11 cellular contexts compared by ENCODE assay signal in the genomic region with DNA sequence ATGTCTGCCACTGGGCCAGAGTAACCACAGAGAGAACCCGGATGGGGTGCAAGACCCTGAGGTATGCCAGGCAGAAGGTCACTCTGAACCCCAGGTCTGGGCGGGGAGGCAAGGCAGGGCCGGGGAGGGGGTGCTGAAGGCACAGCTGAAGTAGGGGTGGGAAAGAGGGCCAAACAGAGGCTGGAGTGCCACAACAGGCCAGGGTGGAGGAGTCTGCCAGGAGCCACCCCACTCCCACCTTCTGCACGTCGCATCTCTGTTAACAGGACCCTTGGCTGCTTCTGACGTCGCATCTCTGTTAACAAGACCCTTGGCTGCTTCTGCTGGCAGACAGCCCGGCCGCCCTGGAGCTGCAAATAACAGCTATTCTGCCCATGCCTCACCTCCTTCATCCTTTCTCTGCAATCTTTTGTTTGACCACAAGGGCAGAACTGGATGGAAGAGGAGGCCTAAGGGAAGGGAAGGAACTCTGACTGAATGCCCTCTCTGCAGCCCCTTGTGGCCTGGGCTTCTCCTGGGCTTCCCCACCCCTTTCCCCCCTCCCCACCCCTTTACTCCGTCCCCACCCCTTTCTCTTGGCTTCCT. TPM values are rescaled to one million over a fixed set of nuclear protein-coding genes. Genes with fewer than 3 reads are reported as not detected.
DNase-seq lines count a peak whose midpoint lies in the region; ATAC-seq and TF ChIP-seq lines count a peak whose summit lies in the region.
"Had no signal": no experiment of that assay in that cellular context is flagged by ENCODE, and none has a peak within 500 bp of the region (broad histone marks: within the 10 kb centered on the region; RNA-seq: fewer than 3 reads in every experiment).

No MANE protein-coding gene starts in this region.

- TF ChIP-seq CTCF in NB4 (IDR thresholded peaks at IDR 0.05; ENCODE audit: low read depth, low read length) (no peak), neural crest cell (conservative IDR thresholded peaks at IDR 0.05) (peak; percentile 52)

- H3K4me3 ChIP-seq in NB4 (ENCODE audit: low read depth, low read length) = no peak overlapping the region

- no peak for ATAC-seq in GM21528 (IDR thresholded peaks at IDR 0.05; ENCODE audit: low FRiP score, unreplicated experiment)
- no peak for ATAC-seq in stimulated activated naive B cell treated with anti-CD40 and anti-IgM and Interleukin-4, amounts not matched to agents 10 μg/mL and 1 μg/mL and 100 μg/mL, for 72 hours (replicated peaks)
- ATAC-seq: left lobe of liver had no signal

- no peaks in the 10 kb centered on the region for H3K36me3 Mint-ChIP-seq in neural crest cell (ENCODE audit: low read depth)
- no peaks in the 10 kb centered on the region for H3K36me3 Mint-ChIP-seq in stimulated activated naive B cell treated with anti-CD40 and anti-IgM and Interleukin-4, amounts not matched to agents 10 μg/mL and 1 μg/mL and 100 μg/mL, for 72 hours

- no peak overlapping the region for H3K4me3 Mint-ChIP-seq in neural crest cell
- H3K4me3 Mint-ChIP-seq in stimulated activated naive B cell treated with anti-CD40 and anti-IgM and Interleukin-4, amounts not matched to agents 10 μg/mL and 1 μg/mL and 100 μg/mL, for 72 hours = no peak overlapping the region
- H3K4me3 Mint-ChIP-seq: activated CD4-positive, alpha-beta T cell treated with anti-CD3 and anti-CD28 coated beads, Interleukin-2, amount 10 ng/mL, durations not matched to agents 7 days and 5 days; central memory CD8-positive, alpha-beta T cell had no signal

- H3K27me3 Mint-ChIP-seq in neural crest cell (ENCODE audit: low read depth) = no peaks in the 10 kb centered on the region
- peaks cover 17 to 19% of the 10 kb centered on the region in 2 donors for H3K27me3 Mint-ChIP-seq in stimulated activated naive B cell treated with anti-CD40 and anti-IgM and Interleukin-4, amounts not matched to agents 10 μg/mL and 1 μg/mL and 100 μg/mL, for 72 hours

- peak overlapping the region; percentile 62 for H3K27ac Mint-ChIP-seq in neural crest cell (ENCODE audit: unreplicated experiment)
- H3K27ac Mint-ChIP-seq in stimulated activated naive B cell treated with anti-CD40 and anti-IgM and Interleukin-4, amounts not matched to agents 10 μg/mL and 1 μg/mL and 100 μg/mL, for 72 hours = no peak overlapping the region
- H3K27ac Mint-ChIP-seq: activated CD4-positive, alpha-beta T cell treated with anti-CD3 and anti-CD28 coated beads, Interleukin-2, amount 10 ng/mL, durations not matched to agents 7 days and 5 days had no signal

- no peak for TF ChIP-seq POLR2A in NB4 (IDR thresholded peaks at IDR 0.05; ENCODE audit: extremely low read depth, insufficient read length)

- H3K4me1 Mint-ChIP-seq in neural crest cell = peaks cover 29% of the 10 kb centered on the region
- H3K4me1 Mint-ChIP-seq in stimulated activated naive B cell treated with anti-CD40 and anti-IgM and Interleukin-4, amounts not matched to agents 10 μg/mL and 1 μg/mL and 100 μg/mL, for 72 hours = peaks cover 0 to 2% of the 10 kb centered on the region in 2 donors
- H3K4me1 Mint-ChIP-seq: activated CD4-positive, alpha-beta T cell treated with anti-CD3 and anti-CD28 coated beads, Interleukin-2, amount 10 ng/mL, durations not matched to agents 7 days and 5 days; central memory CD8-positive, alpha-beta T cell had no signal

- DNase-seq in G401 (ENCODE audit: low spot score) = peak; percentile 19
- DNase-seq in NB4 (ENCODE audit: low read depth) = peak; percentile 28
- DNase-seq in dermis blood vessel endothelial cell = peak; percentile 17
- DNase-seq in neural crest cell (ENCODE audit: low read depth, low spot score) = peak; percentile 29
- DNase-seq in medulla oblongata (ENCODE audit: extremely low spot score) = no peak
- no peak for DNase-seq in stimulated activated naive B cell treated with anti-CD40 and anti-IgM and Interleukin-4, amounts not matched to agents 10 μg/mL and 1 μg/mL and 100 μg/mL, for 72 hours
- DNase-seq: activated CD4-positive, alpha-beta T cell treated with anti-CD3 and anti-CD28 coated beads, Interleukin-2, amount 10 ng/mL, durations not matched to agents 7 days and 5 days; NCI-H1930 had no signal

- in situ Hi-C loops in G401 (cut with HindIII; ENCODE audit: low sequenced_read_pairs) = no loop called here

- no peaks in the 10 kb centered on the region for H3K9me3 Mint-ChIP-seq in neural crest cell
- no peaks in the 10 kb centered on the region for H3K9me3 Mint-ChIP-seq in stimulated activated naive B cell treated with anti-CD40 and anti-IgM and Interleukin-4, amounts not matched to agents 10 μg/mL and 1 μg/mL and 100 μg/mL, for 72 hours
- H3K9me3 Mint-ChIP-seq: activated CD4-positive, alpha-beta T cell treated with anti-CD3 and anti-CD28 coated beads, Interleukin-2, amount 10 ng/mL, durations not matched to agents 7 days and 5 days; central memory CD8-positive, alpha-beta T cell had no signal

RNA-seq across cellular contexts. Expression of gene FBLN2, which starts 20.6 kb away (rescaled TPM):
- total RNA-seq in G401 (2014; rRNA removed; shearing (Covaris generic)) = 2.4 and 5.0 TPM in 2 replicates
- total RNA-seq in dermis blood vessel endothelial cell (9.4 and 16.5 TPM in 2 replicates), neural crest cell (4.9 and 6.3 TPM in 2 replicates)
- total RNA-seq: activated CD4-positive, alpha-beta T cell treated with anti-CD3 and anti-CD28 coated beads, Interleukin-2, amount 10 ng/mL, durations not matched to agents 7 days and 5 days had no signal

RNA-seq across cellular contexts. Expression of gene HDAC11, which starts 48.2 kb away (rescaled TPM):
- total RNA-seq in G401 (2014; rRNA removed; shearing (Covaris generic)) = 15.3 and 30.3 TPM in 2 replicates
- total RNA-seq in dermis blood vessel endothelial cell (8.8 and 10.5 TPM in 2 replicates), neural crest cell (12.6 and 14.0 TPM in 2 replicates)

Comparison
In these comparisons a context has a peak if more than half of its experiments do, and no peak if none do; other contexts are left out.
1. DNase-seq: peak in G401 (single experiment), NB4 (single experiment), dermis blood vessel endothelial cell (single experiment) and neural crest cell (single experiment); none in medulla oblongata (single experiment) and stimulated activated naive B cell treated with anti-CD40 and anti-IgM and Interleukin-4, amounts not matched to agents 10 μg/mL and 1 μg/mL and 100 μg/mL, for 72 hours (single experiment).